25 cellular contexts compared by ENCODE assay signal in genomic region chr6:102848796-102849195, GRCh38.
"Had no signal": no experiment of that assay in that cellular context is flagged by ENCODE, and none has a peak within 500 bp of the region (broad histone marks: within the 10 kb centered on the region; RNA-seq: fewer than 3 reads in every experiment).

No MANE protein-coding gene starts in this region.

- H3K27me3 ChIP-seq: esophagus muscularis mucosa, foreskin keratinocyte, heart right ventricle, left lung, ovary, sigmoid colon, testis, tibial artery had no signal

- H3K27ac Mint-ChIP-seq: naive thymus-derived CD8-positive, alpha-beta T cell; nephron progenitor cell; stimulated activated effector memory CD8-positive, alpha-beta T cell treated with anti-CD3 and anti-CD28 coated beads, Interleukin-12 subunit alpha, Interleukin-12 subunit beta, amount 100 ng/mL, for 72 hours; type B pancreatic cell had no signal

- H3K36me3 Mint-ChIP-seq: naive thymus-derived CD8-positive, alpha-beta T cell; stimulated activated effector memory CD8-positive, alpha-beta T cell treated with anti-CD3 and anti-CD28 coated beads, Interleukin-12 subunit alpha, Interleukin-12 subunit beta, amount 100 ng/mL, for 72 hours; type B pancreatic cell had no signal

- H3K4me3 ChIP-seq: dorsolateral prefrontal cortex, esophagus muscularis mucosa, heart right ventricle, left lung, ovary, psoas muscle, sigmoid colon, testis, tibial artery had no signal

- H3K36me3 ChIP-seq: esophagus muscularis mucosa, heart right ventricle, left lung, ovary, sigmoid colon, tibial artery had no signal

- H3K27ac ChIP-seq: dorsolateral prefrontal cortex, esophagus muscularis mucosa, foreskin keratinocyte, heart right ventricle, left lung, ovary, psoas muscle, sigmoid colon, testis, tibial artery had no signal

- H3K27me3 Mint-ChIP-seq: type B pancreatic cell had no signal

- ATAC-seq: foreskin keratinocyte; heart right ventricle; left cardiac atrium; left lung; naive thymus-derived CD8-positive, alpha-beta T cell; psoas muscle; right cardiac atrium; stimulated activated effector memory CD8-positive, alpha-beta T cell treated with anti-CD3 and anti-CD28 coated beads, Interleukin-12 subunit alpha, Interleukin-12 subunit beta, amount 100 ng/mL, for 72 hours had no signal

- H3K9me3 Mint-ChIP-seq: nephron progenitor cell, type B pancreatic cell had no signal

- H3K4me1 Mint-ChIP-seq: stimulated activated effector memory CD8-positive, alpha-beta T cell treated with anti-CD3 and anti-CD28 coated beads, Interleukin-12 subunit alpha, Interleukin-12 subunit beta, amount 100 ng/mL, for 72 hours had no signal

- H3K4me1 ChIP-seq: esophagus muscularis mucosa, foreskin keratinocyte, heart right ventricle, left lung, psoas muscle, sigmoid colon, testis, tibial artery had no signal

- DNase-seq: dorsolateral prefrontal cortex; effector CD4-positive, alpha-beta T cell; foreskin keratinocyte; glutamatergic neuron; heart right ventricle; hippocampal formation; left cardiac atrium; left lung; naive thymus-derived CD8-positive, alpha-beta T cell; nephron progenitor cell; nucleus accumbens; ovary; posterior cingulate gyrus; psoas muscle; right cardiac atrium; sigmoid colon; stimulated activated CD4-positive, alpha-beta T cell treated with anti-CD3 and anti-CD28 coated beads, Interleukin-2, amount 100 ng/mL, for 24 hours; stimulated activated CD4-positive, alpha-beta T cell treated with anti-CD3 and anti-CD28 coated beads, Interleukin-4, amount 100 ng/mL, for 24 hours; stimulated activated naive CD4-positive, alpha-beta T cell treated with Interleukin-2 at 50 U/mL for 16 hours; substantia nigra; testis; tibial artery had no signal

- H3K9me3 ChIP-seq: esophagus muscularis mucosa, heart right ventricle, left lung, ovary, psoas muscle, sigmoid colon, testis, tibial artery had no signal

- H3K4me3 Mint-ChIP-seq: naive thymus-derived CD8-positive, alpha-beta T cell; stimulated activated effector memory CD8-positive, alpha-beta T cell treated with anti-CD3 and anti-CD28 coated beads, Interleukin-12 subunit alpha, Interleukin-12 subunit beta, amount 100 ng/mL, for 72 hours had no signal
